8 cellular contexts compared by ENCODE assay signal in genomic region chr17:83081561-83082201, GRCh38. TPM values are rescaled to one million over a fixed set of nuclear protein-coding genes. Genes with fewer than 3 reads are reported as not detected.
DNase-seq lines count a peak whose midpoint lies in the region; ATAC-seq, FAIRE-seq and TF ChIP-seq lines count a peak whose summit lies in the region.

No MANE protein-coding gene starts in this region.

- H3K4me3 Mint-ChIP-seq in activated naive CD4-positive, alpha-beta T cell treated with anti-CD3 and anti-CD28 coated beads, Interleukin-2, amount 50 U/mL, for 24 hours = peak overlapping the region; percentile 77
- peak overlapping the region; percentile 86 to 94 (median 92) for H3K4me3 Mint-ChIP-seq in immature natural killer cell

- no peak for FAIRE-seq in D721Med (lab: Jason Lieb, UNC)

- H3K27ac Mint-ChIP-seq in activated naive CD4-positive, alpha-beta T cell treated with anti-CD3 and anti-CD28 coated beads, Interleukin-2, amount 50 U/mL, for 24 hours = peak overlapping the region; percentile 51
- peak overlapping the region; percentile 99 to 100 (median 100) for H3K27ac Mint-ChIP-seq in immature natural killer cell

- no peaks in the 10 kb centered on the region for H3K9me3 Mint-ChIP-seq in activated naive CD4-positive, alpha-beta T cell treated with anti-CD3 and anti-CD28 coated beads, Interleukin-2, amount 50 U/mL, for 24 hours
- H3K9me3 Mint-ChIP-seq in immature natural killer cell = peaks cover 0 to 7% (median 1%) of the 10 kb centered on the region in 6 donors

- no peak for TF ChIP-seq CTCF in D721Med (IDR thresholded peaks at IDR 0.05; ENCODE audit: insufficient read depth, missing control alignments)

- peak; percentile 7 for ATAC-seq in GM21786 (IDR thresholded peaks at IDR 0.05; ENCODE audit: unreplicated experiment)
- ATAC-seq in HG03196 (IDR thresholded peaks at IDR 0.05; ENCODE audit: unreplicated experiment) = no peak

- H3K36me3 Mint-ChIP-seq in activated naive CD4-positive, alpha-beta T cell treated with anti-CD3 and anti-CD28 coated beads, Interleukin-2, amount 50 U/mL, for 24 hours = no peaks in the 10 kb centered on the region
- peaks cover 10 to 26% (median 13%) of the 10 kb centered on the region in 3 donors for H3K36me3 Mint-ChIP-seq in immature natural killer cell

- DNase-seq in immature natural killer cell (peak; percentile 93 to 97 (median 96)), D721Med (ENCODE audit: insufficient read length, low spot score) (no peak), NCI-H82 treated with DMSO at 0.1 percent for 48 hours (lab: John Stamatoyannopoulos, UW; ENCODE audit: unreplicated experiment) (no peak), SKM-1 (lab: John Stamatoyannopoulos, UW; ENCODE audit: unreplicated experiment) (no peak)
- peak; percentile 44 for DNase-seq in stimulated activated CD8-positive, alpha-beta memory T cell treated with anti-CD3 and anti-CD28 coated beads, Interleukin-4, amount 100 ng/mL, for 48 hours

- peaks cover 7% of the 10 kb centered on the region for H3K27me3 Mint-ChIP-seq in activated naive CD4-positive, alpha-beta T cell treated with anti-CD3 and anti-CD28 coated beads, Interleukin-2, amount 50 U/mL, for 24 hours
- peaks cover 59 to 72% (median 61%) of the 10 kb centered on the region in 3 donors for H3K27me3 Mint-ChIP-seq in immature natural killer cell (ENCODE audit: low read depth in 3 of 3)

- H3K4me1 Mint-ChIP-seq in activated naive CD4-positive, alpha-beta T cell treated with anti-CD3 and anti-CD28 coated beads, Interleukin-2, amount 50 U/mL, for 24 hours = peaks cover 23% of the 10 kb centered on the region
- peaks cover 53 to 60% of the 10 kb centered on the region in 2 donors for H3K4me1 Mint-ChIP-seq in immature natural killer cell

RNA-seq across cellular contexts. Expression of gene METRNL, which starts 2.3 kb away (rescaled TPM):
- 10 to 100 TPM; 13.6 to 72.3 (median 49.2) TPM for polyA plus RNA-seq in immature natural killer cell

Comparison
In these comparisons a context has a peak if more than half of its experiments do, and no peak if none do; other contexts are left out.
1. DNase-seq: peak in immature natural killer cell (3 of 3) and stimulated activated CD8-positive, alpha-beta memory T cell treated with anti-CD3 and anti-CD28 coated beads, Interleukin-4, amount 100 ng/mL, for 48 hours (single experiment); none in D721Med (single experiment), NCI-H82 treated with DMSO at 0.1 percent for 48 hours (single experiment) and SKM-1 (single experiment).